ENCODE assay signal across 2 cellular contexts in genomic region chr4:82372502-82372873, GRCh38.
TF ChIP-seq lines count a peak whose summit lies in the region.

No MANE protein-coding gene starts in this region.

TF ChIP-seq in SK-N-SH, 30 proteins besides CTCF, POLR2A, EP300 and RAD21 (continued from another document):
- TF ChIP-seq REST (IDR thresholded peaks at IDR 0.05; ENCODE audit: low read depth, low read length), result no peak

TF ChIP-seq in SK-N-SH treated with all-trans-retinoic acid at 6 μM for 48 hours, 23 proteins besides CTCF, POLR2A, EP300 and RAD21 (continued from another document):
- TF ChIP-seq, protein P1, sequence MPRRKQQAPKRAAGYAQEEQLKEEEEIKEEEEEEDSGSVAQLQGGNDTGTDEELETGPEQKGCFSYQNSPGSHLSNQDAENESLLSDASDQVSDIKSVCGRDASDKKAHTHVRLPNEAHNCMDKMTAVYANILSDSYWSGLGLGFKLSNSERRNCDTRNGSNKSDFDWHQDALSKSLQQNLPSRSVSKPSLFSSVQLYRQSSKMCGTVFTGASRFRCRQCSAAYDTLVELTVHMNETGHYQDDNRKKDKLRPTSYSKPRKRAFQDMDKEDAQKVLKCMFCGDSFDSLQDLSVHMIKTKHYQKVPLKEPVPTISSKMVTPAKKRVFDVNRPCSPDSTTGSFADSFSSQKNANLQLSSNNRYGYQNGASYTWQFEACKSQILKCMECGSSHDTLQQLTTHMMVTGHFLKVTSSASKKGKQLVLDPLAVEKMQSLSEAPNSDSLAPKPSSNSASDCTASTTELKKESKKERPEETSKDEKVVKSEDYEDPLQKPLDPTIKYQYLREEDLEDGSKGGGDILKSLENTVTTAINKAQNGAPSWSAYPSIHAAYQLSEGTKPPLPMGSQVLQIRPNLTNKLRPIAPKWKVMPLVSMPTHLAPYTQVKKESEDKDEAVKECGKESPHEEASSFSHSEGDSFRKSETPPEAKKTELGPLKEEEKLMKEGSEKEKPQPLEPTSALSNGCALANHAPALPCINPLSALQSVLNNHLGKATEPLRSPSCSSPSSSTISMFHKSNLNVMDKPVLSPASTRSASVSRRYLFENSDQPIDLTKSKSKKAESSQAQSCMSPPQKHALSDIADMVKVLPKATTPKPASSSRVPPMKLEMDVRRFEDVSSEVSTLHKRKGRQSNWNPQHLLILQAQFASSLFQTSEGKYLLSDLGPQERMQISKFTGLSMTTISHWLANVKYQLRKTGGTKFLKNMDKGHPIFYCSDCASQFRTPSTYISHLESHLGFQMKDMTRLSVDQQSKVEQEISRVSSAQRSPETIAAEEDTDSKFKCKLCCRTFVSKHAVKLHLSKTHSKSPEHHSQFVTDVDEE (CRISPR knock-in tag; IDR thresholded peaks at IDR 0.05), result no peak
- TF ChIP-seq ARNTL (CRISPR knock-in tag; IDR thresholded peaks at IDR 0.05; ENCODE audit: borderline replicate concordance, low read depth), result no peak
- TF ChIP-seq OSR1 (CRISPR knock-in tag; IDR thresholded peaks at IDR 0.05), result no peak
- TF ChIP-seq GLIS3 (CRISPR knock-in tag; IDR thresholded peaks at IDR 0.05), result no peak
- TF ChIP-seq BACH2 (CRISPR knock-in tag; IDR thresholded peaks at IDR 0.05; ENCODE audit: borderline replicate concordance), result no peak
- no peak for TF ChIP-seq CSRNP3 (CRISPR knock-in tag; IDR thresholded peaks at IDR 0.05)
- no peak for TF ChIP-seq ZNF70 (CRISPR knock-in tag; IDR thresholded peaks at IDR 0.05)
- TF ChIP-seq ZNF565 (CRISPR knock-in tag; conservative IDR thresholded peaks at IDR 0.05; ENCODE audit: low read depth), result no peak
- TF ChIP-seq, protein P2, sequence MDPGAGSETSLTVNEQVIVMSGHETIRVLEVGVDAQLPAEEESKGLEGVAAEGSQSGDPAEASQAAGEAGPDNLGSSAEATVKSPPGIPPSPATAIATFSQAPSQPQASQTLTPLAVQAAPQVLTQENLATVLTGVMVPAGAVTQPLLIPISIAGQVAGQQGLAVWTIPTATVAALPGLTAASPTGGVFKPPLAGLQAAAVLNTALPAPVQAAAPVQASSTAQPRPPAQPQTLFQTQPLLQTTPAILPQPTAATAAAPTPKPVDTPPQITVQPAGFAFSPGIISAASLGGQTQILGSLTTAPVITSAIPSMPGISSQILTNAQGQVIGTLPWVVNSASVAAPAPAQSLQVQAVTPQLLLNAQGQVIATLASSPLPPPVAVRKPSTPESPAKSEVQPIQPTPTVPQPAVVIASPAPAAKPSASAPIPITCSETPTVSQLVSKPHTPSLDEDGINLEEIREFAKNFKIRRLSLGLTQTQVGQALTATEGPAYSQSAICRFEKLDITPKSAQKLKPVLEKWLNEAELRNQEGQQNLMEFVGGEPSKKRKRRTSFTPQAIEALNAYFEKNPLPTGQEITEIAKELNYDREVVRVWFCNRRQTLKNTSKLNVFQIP (CRISPR knock-in tag; IDR thresholded peaks at IDR 0.05; ENCODE audit: borderline replicate concordance, low read depth), result no peak
- TF ChIP-seq TCF4 (CRISPR knock-in tag; IDR thresholded peaks at IDR 0.05; ENCODE audit: borderline replicate concordance), result no peak
- no peak for TF ChIP-seq CSDC2 (CRISPR knock-in tag; IDR thresholded peaks at IDR 0.05)
- TF ChIP-seq ZNF8 (CRISPR knock-in tag; IDR thresholded peaks at IDR 0.05), result no peak
- no peak for TF ChIP-seq ESRRG (CRISPR knock-in tag; IDR thresholded peaks at IDR 0.05)
- TF ChIP-seq, protein P3, sequence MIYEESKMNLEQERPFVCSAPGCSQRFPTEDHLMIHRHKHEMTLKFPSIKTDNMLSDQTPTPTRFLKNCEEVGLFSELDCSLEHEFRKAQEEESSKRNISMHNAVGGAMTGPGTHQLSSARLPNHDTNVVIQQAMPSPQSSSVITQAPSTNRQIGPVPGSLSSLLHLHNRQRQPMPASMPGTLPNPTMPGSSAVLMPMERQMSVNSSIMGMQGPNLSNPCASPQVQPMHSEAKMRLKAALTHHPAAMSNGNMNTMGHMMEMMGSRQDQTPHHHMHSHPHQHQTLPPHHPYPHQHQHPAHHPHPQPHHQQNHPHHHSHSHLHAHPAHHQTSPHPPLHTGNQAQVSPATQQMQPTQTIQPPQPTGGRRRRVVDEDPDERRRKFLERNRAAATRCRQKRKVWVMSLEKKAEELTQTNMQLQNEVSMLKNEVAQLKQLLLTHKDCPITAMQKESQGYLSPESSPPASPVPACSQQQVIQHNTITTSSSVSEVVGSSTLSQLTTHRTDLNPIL (CRISPR knock-in tag; IDR thresholded peaks at IDR 0.05; ENCODE audit: low read depth), result no peak
- TF ChIP-seq SNAI2 (CRISPR knock-in tag; IDR thresholded peaks at IDR 0.05), result no peak
- TF ChIP-seq ZC3H10 (CRISPR knock-in tag; IDR thresholded peaks at IDR 0.05), result no peak
- TF ChIP-seq, protein P4, sequence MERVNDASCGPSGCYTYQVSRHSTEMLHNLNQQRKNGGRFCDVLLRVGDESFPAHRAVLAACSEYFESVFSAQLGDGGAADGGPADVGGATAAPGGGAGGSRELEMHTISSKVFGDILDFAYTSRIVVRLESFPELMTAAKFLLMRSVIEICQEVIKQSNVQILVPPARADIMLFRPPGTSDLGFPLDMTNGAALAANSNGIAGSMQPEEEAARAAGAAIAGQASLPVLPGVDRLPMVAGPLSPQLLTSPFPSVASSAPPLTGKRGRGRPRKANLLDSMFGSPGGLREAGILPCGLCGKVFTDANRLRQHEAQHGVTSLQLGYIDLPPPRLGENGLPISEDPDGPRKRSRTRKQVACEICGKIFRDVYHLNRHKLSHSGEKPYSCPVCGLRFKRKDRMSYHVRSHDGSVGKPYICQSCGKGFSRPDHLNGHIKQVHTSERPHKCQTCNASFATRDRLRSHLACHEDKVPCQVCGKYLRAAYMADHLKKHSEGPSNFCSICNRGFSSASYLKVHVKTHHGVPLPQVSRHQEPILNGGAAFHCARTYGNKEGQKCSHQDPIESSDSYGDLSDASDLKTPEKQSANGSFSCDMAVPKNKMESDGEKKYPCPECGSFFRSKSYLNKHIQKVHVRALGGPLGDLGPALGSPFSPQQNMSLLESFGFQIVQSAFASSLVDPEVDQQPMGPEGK (CRISPR knock-in tag; IDR thresholded peaks at IDR 0.05; ENCODE audit: borderline replicate concordance), result no peak
- no peak for TF ChIP-seq ISL1 (CRISPR knock-in tag; IDR thresholded peaks at IDR 0.05)
TF ChIP-seq in SK-N-SH treated with all-trans-retinoic acid at 6 μM for 48 hours: peak in this region for 0.
